In the genomic region with DNA sequence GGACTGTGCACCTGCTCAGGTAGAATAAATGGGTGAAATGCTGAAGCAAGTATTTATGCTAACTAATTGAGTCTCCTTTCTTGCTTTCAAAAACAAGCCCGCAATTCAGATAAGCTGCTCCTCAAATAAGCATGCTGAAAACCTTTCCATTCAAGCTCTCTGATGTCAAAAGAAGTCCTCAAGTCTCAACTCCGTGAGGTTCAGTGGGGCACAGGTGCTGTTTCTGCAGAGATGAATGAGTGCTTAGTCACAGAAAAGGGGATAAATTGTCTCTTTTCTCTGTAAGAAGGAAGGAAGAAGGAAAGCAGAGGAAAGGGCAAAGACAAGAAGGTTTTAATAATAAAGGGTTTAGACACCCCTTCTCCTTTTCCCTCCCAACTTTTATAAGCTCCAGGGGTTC, we compare ENCODE assay signal across 24 cellular contexts.
"Had no signal": no experiment of that assay in that cellular context is flagged by ENCODE, and none has a peak within 500 bp of the region (broad histone marks: within the 10 kb centered on the region; RNA-seq: fewer than 3 reads in every experiment).

No MANE protein-coding gene starts in this region.

- DNase-seq: activated CD4-positive, alpha-beta T cell treated with anti-CD3 and anti-CD28 coated beads for 48 hours; activated CD4-positive, alpha-beta T cell treated with anti-CD3 and anti-CD28 coated beads, Interleukin-2, amount 50 U/mL, for 4 hours; activated CD4-positive, CD25-positive, alpha-beta regulatory T cell treated with anti-CD3 and anti-CD28 coated beads, Interleukin-2, amount 50 U/mL, for 72 hours; activated CD8-positive, alpha-beta T cell treated with anti-CD3 and anti-CD28 coated beads, Interleukin-2, amount 10 ng/mL, durations not matched to agents 7 days and 5 days; activated effector memory CD4-positive, alpha-beta T cell treated with anti-CD3 and anti-CD28 coated beads, Interleukin-2, amount 50 U/mL, for 16 hours; activated naive CD4-positive, alpha-beta T cell treated with Interleukin-2 at 50 U/mL for 16 hours; activated T-cell treated with anti-CD3 and anti-CD28 coated beads, Interleukin-2, amount 50 U/mL, for 24 hours; amygdala; Karpas-422; MM.1S; NCI-H187; NCI-H2081 treated with DMSO at 0.1 percent for 48 hours; NCI-H2171 treated with DMSO at 0.1 percent for 48 hours; NCI-H345; NCI-H510A treated with DMSO at 0.1 percent for 48 hours; NCI-H748 treated with DMSO at 0.1 percent for 48 hours; NK-92 treated with Interleukin-12 subunit alpha and Interleukin-12 subunit beta, amount 100 ng/mL, for 24 hours; OCI-M1; SHP77; T-helper 17 cell; T-helper 9 cell had no signal

- H3K36me3 ChIP-seq: cardiac muscle cell had no signal

- H3K27ac ChIP-seq: cardiac muscle cell had no signal

- ATAC-seq: activated CD8-positive, alpha-beta T cell treated with anti-CD3 and anti-CD28 coated beads, Interleukin-2, amount 10 ng/mL, durations not matched to agents 7 days and 5 days; K562; T-helper 17 cell; WTC11 had no signal

- H3K4me3 ChIP-seq: cardiac muscle cell, K562 had no signal
